In genomic region chr11:20058749-20059458, GRCh38 we compare ENCODE assay signal across 30 cellular contexts.
DNase-seq lines count a peak whose midpoint lies in the region; ATAC-seq and TF ChIP-seq lines count a peak whose summit lies in the region.
"Had no signal": no experiment of that assay in that cellular context is flagged by ENCODE, and none has a peak within 500 bp of the region (broad histone marks: within the 10 kb centered on the region; RNA-seq: fewer than 3 reads in every experiment).

No MANE protein-coding gene starts in this region.

- no peaks in the 10 kb centered on the region for H3K4me1 Mint-ChIP-seq in activated T-helper 2 cell treated with anti-CD3 and anti-CD28 coated beads, Interferon-gamma antibody, Interleukin-2, Interleukin-4, amounts not matched to agents 10 μg/mL and 5 μg/mL and 100 μg/mL, durations not matched to agents 14 hours and 24 hours and 36 hours (ENCODE audit: low read depth)
- no peaks in the 10 kb centered on the region for H3K4me1 Mint-ChIP-seq in stimulated activated memory B cell treated with anti-CD40 and anti-IgM and Interleukin-4, amounts not matched to agents 10 μg/mL and 1 μg/mL and 100 μg/mL, for 72 hours
- H3K4me1 Mint-ChIP-seq: activated B cell treated with CpG ODN at 0.5 μM for 24 hours; activated T-helper 17 cell treated with anti-CD3 and anti-CD28 coated beads, Interleukin-2, amount 50 U/mL, for 72 hours; memory B cell; stimulated activated naive B cell treated with anti-CD40 and anti-IgM and Interleukin-4, amounts not matched to agents 10 μg/mL and 1 μg/mL and 100 μg/mL, for 72 hours had no signal

- 66% methylated on average over 3 of the region's 3 CpGs for WGBS in right lobe of liver (ENCODE audit: insufficient coverage, low coverage, low lambda C conversion rate, missing lambda C conversion rate)
- 95% methylated on average over 3 of the region's 3 CpGs for WGBS in esophagus muscularis mucosa

- no peak overlapping the region for H3K4me3 Mint-ChIP-seq in activated T-helper 2 cell treated with anti-CD3 and anti-CD28 coated beads, Interferon-gamma antibody, Interleukin-2, Interleukin-4, amounts not matched to agents 10 μg/mL and 5 μg/mL and 100 μg/mL, durations not matched to agents 14 hours and 24 hours and 36 hours (ENCODE audit: low read depth)
- no peak overlapping the region for H3K4me3 Mint-ChIP-seq in stimulated activated memory B cell treated with anti-CD40 and anti-IgM and Interleukin-4, amounts not matched to agents 10 μg/mL and 1 μg/mL and 100 μg/mL, for 72 hours
- H3K4me3 Mint-ChIP-seq: activated B cell treated with CpG ODN at 0.5 μM for 24 hours; activated naive CD8-positive, alpha-beta T cell; activated T-helper 17 cell treated with anti-CD3 and anti-CD28 coated beads, Interleukin-2, amount 50 U/mL, for 72 hours; memory B cell; stimulated activated naive B cell treated with anti-CD40 and anti-IgM and Interleukin-4, amounts not matched to agents 10 μg/mL and 1 μg/mL and 100 μg/mL, for 72 hours had no signal

- DNase-seq in AG10803 (ENCODE audit: low read depth) = peak; percentile 25
- peak; percentile 44 for DNase-seq in NCI-H2227 treated with DMSO at 0.1 percent for 48 hours (lab: John Stamatoyannopoulos, UW)
- no peak for DNase-seq in epithelial cell of prostate (ENCODE audit: low read depth, low spot score)
- DNase-seq in right lobe of liver = no peak
- DNase-seq in activated T-helper 2 cell treated with anti-CD3 and anti-CD28 coated beads, Interferon-gamma antibody, Interleukin-2, Interleukin-4, amounts not matched to agents 10 μg/mL and 5 μg/mL and 100 μg/mL, durations not matched to agents 14 hours and 24 hours and 36 hours (ENCODE audit: low spot score) = no peak
- no peak for DNase-seq in esophagus muscularis mucosa (ENCODE audit: extremely low spot score)
- DNase-seq: activated B cell treated with CpG ODN at 0.5 μM for 24 hours; activated CD8-positive, alpha-beta memory T cell treated with anti-CD3 and anti-CD28 coated beads, Interleukin-2, amount 50 U/mL, for 4 hours; Caco-2; cerebellar nuclear complex; DMS79; GOT3; Kasumi-1; NCI-H187 treated with DMSO at 0.1 percent for 48 hours; NCI-H345; NCI-H774; occipital lobe; OCI-M1; retina; spleen; stimulated activated CD4-positive, alpha-beta T cell treated with anti-CD3 and anti-CD28 coated beads, Interleukin-2, amount 100 ng/mL, for 48 hours; stimulated activated naive B cell treated with anti-CD40 and anti-IgM and Interleukin-4, amounts not matched to agents 10 μg/mL and 1 μg/mL and 100 μg/mL, for 72 hours; T1000 had no signal

- ATAC-seq in right lobe of liver (peak in 2 of 4 donors; percentile 5 to 36), HG02759 (IDR thresholded peaks at IDR 0.05; ENCODE audit: unreplicated experiment) (no peak)
- no peak for ATAC-seq in stimulated activated memory B cell treated with anti-CD40 and anti-IgM and Interleukin-4, amounts not matched to agents 10 μg/mL and 1 μg/mL and 100 μg/mL, for 72 hours
- ATAC-seq: activated T-helper 17 cell treated with anti-CD3 and anti-CD28 coated beads, Interleukin-2, amount 50 U/mL, for 72 hours; stimulated activated naive B cell treated with anti-CD40 and anti-IgM and Interleukin-4, amounts not matched to agents 10 μg/mL and 1 μg/mL and 100 μg/mL, for 72 hours had no signal

- TF ChIP-seq EP300 in esophagus muscularis mucosa (IDR thresholded peaks at IDR 0.05) = no peak

- H3K36me3 ChIP-seq in right lobe of liver = peaks cover 0 to 38% (median 31%) of the 10 kb centered on the region in 4 donors
- H3K36me3 ChIP-seq in esophagus muscularis mucosa = peaks cover 9 to 95% (median 43%) of the 10 kb centered on the region in 4 donors
- H3K36me3 ChIP-seq: BLaER1 treated with 17β-estradiol and CSF1 and Interleukin-3, amounts not matched to agents 10 nM and 100 nM had no signal

- no peaks in the 10 kb centered on the region for H3K36me3 Mint-ChIP-seq in activated T-helper 2 cell treated with anti-CD3 and anti-CD28 coated beads, Interferon-gamma antibody, Interleukin-2, Interleukin-4, amounts not matched to agents 10 μg/mL and 5 μg/mL and 100 μg/mL, durations not matched to agents 14 hours and 24 hours and 36 hours (ENCODE audit: low read depth)
- H3K36me3 Mint-ChIP-seq in stimulated activated memory B cell treated with anti-CD40 and anti-IgM and Interleukin-4, amounts not matched to agents 10 μg/mL and 1 μg/mL and 100 μg/mL, for 72 hours = no peaks in the 10 kb centered on the region
- H3K36me3 Mint-ChIP-seq: activated naive CD8-positive, alpha-beta T cell; memory B cell; stimulated activated naive B cell treated with anti-CD40 and anti-IgM and Interleukin-4, amounts not matched to agents 10 μg/mL and 1 μg/mL and 100 μg/mL, for 72 hours had no signal

- H3K27me3 ChIP-seq in right lobe of liver (no peaks in the 10 kb centered on the region), esophagus muscularis mucosa (no peaks in the 10 kb centered on the region)
- H3K27me3 ChIP-seq: BLaER1 treated with 17β-estradiol and CSF1 and Interleukin-3, amounts not matched to agents 10 nM and 100 nM; spleen; suprapubic skin had no signal

- intact Hi-C loops in right lobe of liver (cut with DNase I) (no loop called here), esophagus muscularis mucosa (cut with DNase I) (loop anchor here (5.0 kb wide), 1 partner anchor 107 kb away; no protein-coding TSS in a partner anchor)
- intact Hi-C loops in activated T-helper 2 cell treated with anti-CD3 and anti-CD28 coated beads, Interferon-gamma antibody, Interleukin-2, Interleukin-4, amounts not matched to agents 10 μg/mL and 5 μg/mL and 100 μg/mL, durations not matched to agents 14 hours and 24 hours and 36 hours (cut with micrococcal nuclease) = no loop called here

- peak overlapping the region; percentile 90 for H3K27ac ChIP-seq in epithelial cell of prostate
- H3K27ac ChIP-seq in right lobe of liver = peak overlapping the region in 2 of 3 donors; percentile 54 to 65
- H3K27ac ChIP-seq in esophagus muscularis mucosa (replicated peaks in 1 of 4) = no peak overlapping the region
- H3K27ac ChIP-seq: BLaER1 treated with 17β-estradiol and CSF1 and Interleukin-3, amounts not matched to agents 10 nM and 100 nM; spleen; suprapubic skin had no signal

- H3K27ac Mint-ChIP-seq in activated T-helper 2 cell treated with anti-CD3 and anti-CD28 coated beads, Interferon-gamma antibody, Interleukin-2, Interleukin-4, amounts not matched to agents 10 μg/mL and 5 μg/mL and 100 μg/mL, durations not matched to agents 14 hours and 24 hours and 36 hours = no peak overlapping the region
- H3K27ac Mint-ChIP-seq in stimulated activated memory B cell treated with anti-CD40 and anti-IgM and Interleukin-4, amounts not matched to agents 10 μg/mL and 1 μg/mL and 100 μg/mL, for 72 hours = no peak overlapping the region
- H3K27ac Mint-ChIP-seq: activated B cell treated with CpG ODN at 0.5 μM for 24 hours; activated naive CD8-positive, alpha-beta T cell; activated T-helper 17 cell treated with anti-CD3 and anti-CD28 coated beads, Interleukin-2, amount 50 U/mL, for 72 hours; memory B cell; stimulated activated naive B cell treated with anti-CD40 and anti-IgM and Interleukin-4, amounts not matched to agents 10 μg/mL and 1 μg/mL and 100 μg/mL, for 72 hours had no signal

- H3K4me3 ChIP-seq in AG10803 (ENCODE audit: low read length) (no peak overlapping the region), right lobe of liver (no peak overlapping the region), esophagus muscularis mucosa (no peak overlapping the region)
- H3K4me3 ChIP-seq: BLaER1 treated with 17β-estradiol and CSF1 and Interleukin-3, amounts not matched to agents 10 nM and 100 nM; spleen; suprapubic skin had no signal

- H3K9me3 ChIP-seq in right lobe of liver (no peaks in the 10 kb centered on the region), esophagus muscularis mucosa (no peaks in the 10 kb centered on the region)
- H3K9me3 ChIP-seq: BLaER1 treated with 17β-estradiol and CSF1 and Interleukin-3, amounts not matched to agents 10 nM and 100 nM; Caco-2; spleen; suprapubic skin had no signal

- TF ChIP-seq POLR2A in right lobe of liver (IDR thresholded peaks at IDR 0.05) (no peak), esophagus muscularis mucosa (IDR thresholded peaks at IDR 0.05; ENCODE audit: low read depth) (no peak)

- TF ChIP-seq CTCF in AG10803 (conservative IDR thresholded peaks at IDR 0.05; ENCODE audit: low read length) (no peak), right lobe of liver (IDR thresholded peaks at IDR 0.05) (no peak), esophagus muscularis mucosa (IDR thresholded peaks at IDR 0.05) (no peak)

- H3K4me1 ChIP-seq in right lobe of liver (peaks cover 0 to 16% (median 6%) of the 10 kb centered on the region in 4 donors), esophagus muscularis mucosa (peaks cover 25 to 48% (median 44%) of the 10 kb centered on the region in 4 donors)
- H3K4me1 ChIP-seq: BLaER1 treated with 17β-estradiol and CSF1 and Interleukin-3, amounts not matched to agents 10 nM and 100 nM; spleen had no signal

- H3K27me3 Mint-ChIP-seq in activated T-helper 2 cell treated with anti-CD3 and anti-CD28 coated beads, Interferon-gamma antibody, Interleukin-2, Interleukin-4, amounts not matched to agents 10 μg/mL and 5 μg/mL and 100 μg/mL, durations not matched to agents 14 hours and 24 hours and 36 hours (ENCODE audit: low read depth) = peaks cover 2% of the 10 kb centered on the region
- H3K27me3 Mint-ChIP-seq in stimulated activated memory B cell treated with anti-CD40 and anti-IgM and Interleukin-4, amounts not matched to agents 10 μg/mL and 1 μg/mL and 100 μg/mL, for 72 hours = no peaks in the 10 kb centered on the region
- H3K27me3 Mint-ChIP-seq: activated B cell treated with CpG ODN at 0.5 μM for 24 hours; activated T-helper 17 cell treated with anti-CD3 and anti-CD28 coated beads, Interleukin-2, amount 50 U/mL, for 72 hours; stimulated activated naive B cell treated with anti-CD40 and anti-IgM and Interleukin-4, amounts not matched to agents 10 μg/mL and 1 μg/mL and 100 μg/mL, for 72 hours had no signal

- no peaks in the 10 kb centered on the region for H3K9me3 Mint-ChIP-seq in activated T-helper 2 cell treated with anti-CD3 and anti-CD28 coated beads, Interferon-gamma antibody, Interleukin-2, Interleukin-4, amounts not matched to agents 10 μg/mL and 5 μg/mL and 100 μg/mL, durations not matched to agents 14 hours and 24 hours and 36 hours
- no peaks in the 10 kb centered on the region for H3K9me3 Mint-ChIP-seq in stimulated activated memory B cell treated with anti-CD40 and anti-IgM and Interleukin-4, amounts not matched to agents 10 μg/mL and 1 μg/mL and 100 μg/mL, for 72 hours
- H3K9me3 Mint-ChIP-seq: activated B cell treated with CpG ODN at 0.5 μM for 24 hours; activated T-helper 17 cell treated with anti-CD3 and anti-CD28 coated beads, Interleukin-2, amount 50 U/mL, for 72 hours; memory B cell; stimulated activated naive B cell treated with anti-CD40 and anti-IgM and Interleukin-4, amounts not matched to agents 10 μg/mL and 1 μg/mL and 100 μg/mL, for 72 hours had no signal

Comparison
In these comparisons a context has a peak if more than half of its experiments do, and no peak if none do; other contexts are left out.
1. DNase-seq: peak in AG10803 (single experiment) and NCI-H2227 treated with DMSO at 0.1 percent for 48 hours (single experiment); none in epithelial cell of prostate (single experiment), right lobe of liver (0 of 3), activated T-helper 2 cell treated with anti-CD3 and anti-CD28 coated beads, Interferon-gamma antibody, Interleukin-2, Interleukin-4, amounts not matched to agents 10 μg/mL and 5 μg/mL and 100 μg/mL, durations not matched to agents 14 hours and 24 hours and 36 hours (single experiment) and esophagus muscularis mucosa (single experiment).
2. H3K27ac ChIP-seq: peak in epithelial cell of prostate (single experiment) and right lobe of liver (2 of 3); none in esophagus muscularis mucosa (0 of 4).